20 cellular contexts compared by ENCODE assay signal in the genomic region with DNA sequence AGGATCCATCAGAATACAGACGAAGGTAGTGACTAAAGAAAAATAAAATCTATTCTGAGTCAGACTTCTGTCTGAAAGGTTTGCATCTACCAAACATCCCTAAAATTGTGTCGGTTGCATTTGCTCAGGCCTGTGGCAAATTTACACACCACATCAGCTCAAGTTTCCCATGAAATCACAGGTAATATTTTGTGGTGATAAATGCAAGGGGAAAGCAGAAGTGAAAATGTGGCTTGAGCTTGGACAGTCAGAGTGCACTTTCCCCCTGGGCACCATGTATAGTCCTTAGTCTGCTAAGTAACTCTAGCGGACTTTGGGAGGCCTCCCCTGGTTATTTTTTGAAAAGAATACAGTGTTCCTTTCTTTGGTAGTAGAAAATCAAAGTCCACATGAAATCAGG.
DNase-seq lines count a peak whose midpoint lies in the region; ATAC-seq and TF ChIP-seq lines count a peak whose summit lies in the region.
"Had no signal": no experiment of that assay in that cellular context is flagged by ENCODE, and none has a peak within 500 bp of the region (broad histone marks: within the 10 kb centered on the region; RNA-seq: fewer than 3 reads in every experiment).

No MANE protein-coding gene starts in this region.

- no peak overlapping the region for H2AK5ac ChIP-seq in mesendoderm (ENCODE audit: low read length)

- no CpG with 5 or more reads among the region's 3 CpGs for WGBS in mesendoderm (ENCODE audit: extremely low coverage, insufficient coverage, low lambda C conversion rate)

- H3K4me3 Mint-ChIP-seq in CD8-positive, alpha-beta T cell: no peak overlapping the region
- H3K4me3 Mint-ChIP-seq: activated B cell treated with CpG ODN at 0.5 μM for 24 hours; CD4-positive, alpha-beta T cell; IgD-negative memory B cell had no signal

- no peaks in the 10 kb centered on the region for H3K9me3 ChIP-seq in effector memory CD4-positive, alpha-beta T cell (ENCODE audit: control insufficient read depth, low read length)
- no peaks in the 10 kb centered on the region for H3K9me3 ChIP-seq in CD8-positive, alpha-beta T cell (ENCODE audit: low read length)
- H3K9me3 ChIP-seq: ascending aorta, gastrocnemius medialis, SJCRH30, testis had no signal

- no peaks in the 10 kb centered on the region for H3K4me1 Mint-ChIP-seq in CD8-positive, alpha-beta T cell (ENCODE audit: low read depth)
- H3K4me1 Mint-ChIP-seq: activated B cell treated with CpG ODN at 0.5 μM for 24 hours, IgD-negative memory B cell had no signal

- peak overlapping the region; percentile 60 for H2BK15ac ChIP-seq in mesendoderm (replicated peaks; ENCODE audit: low read depth)

- H3K9me3 Mint-ChIP-seq in CD8-positive, alpha-beta T cell: no peaks in the 10 kb centered on the region
- H3K9me3 Mint-ChIP-seq: activated B cell treated with CpG ODN at 0.5 μM for 24 hours; CD4-positive, alpha-beta T cell had no signal

- no peak overlapping the region for H3K4ac ChIP-seq in mesendoderm (ENCODE audit: low read depth, low read length)

- CTCF ChIA-PET in CD8-positive, alpha-beta T cell (lab: Charles Lee): no interaction called here

- no peak overlapping the region for H3K18ac ChIP-seq in mesendoderm (ENCODE audit: low read length)

- ATAC-seq in GM18873 (IDR thresholded peaks at IDR 0.05; ENCODE audit: low FRiP score, unreplicated experiment) (peak; percentile 58), GM21576 (IDR thresholded peaks at IDR 0.05; ENCODE audit: unreplicated experiment) (peak; percentile 77), HG03159 (IDR thresholded peaks at IDR 0.05; ENCODE audit: unreplicated experiment) (peak; percentile 75)
- no peak for ATAC-seq in CD8-positive, alpha-beta T cell
- ATAC-seq: gastrocnemius medialis, HCT116, right cardiac atrium had no signal

- H3K56ac ChIP-seq in mesendoderm (ENCODE audit: low read length): no peak overlapping the region

- no peak overlapping the region for H3K23ac ChIP-seq in mesendoderm (ENCODE audit: low read length)

- H3K27ac ChIP-seq in mesendoderm (ENCODE audit: low read depth, low read length): no peak overlapping the region
- H3K27ac ChIP-seq in effector memory CD4-positive, alpha-beta T cell (ENCODE audit: insufficient read depth, low read length, poor library complexity, severe bottlenecking): no peak overlapping the region
- H3K27ac ChIP-seq in CD8-positive, alpha-beta T cell (ENCODE audit: low read depth, low read length): no peak overlapping the region
- H3K27ac ChIP-seq: ascending aorta, gastrocnemius medialis, SJCRH30, testis had no signal

- no peak overlapping the region for H3K9ac ChIP-seq in mesendoderm (ENCODE audit: low read length)

- peaks cover 11% of the 10 kb centered on the region for H3K27me3 Mint-ChIP-seq in CD8-positive, alpha-beta T cell (ENCODE audit: low read depth)
- H3K27me3 Mint-ChIP-seq: IgD-negative memory B cell had no signal

- no peak overlapping the region for H4K5ac ChIP-seq in mesendoderm (ENCODE audit: low read length)

- in situ Hi-C loops in G401 (cut with HindIII; ENCODE audit: low sequenced_read_pairs): no loop called here

- H2BK120ac ChIP-seq in mesendoderm (ENCODE audit: low read depth, low read length): no peak overlapping the region

- no peaks in the 10 kb centered on the region for H3K79me2 ChIP-seq in mesendoderm (ENCODE audit: control insufficient read depth, insufficient read depth, low read length)

- no peak overlapping the region for H2BK5ac ChIP-seq in mesendoderm (ENCODE audit: low read length)

- no peak overlapping the region for H3K4me2 ChIP-seq in mesendoderm (ENCODE audit: low read length)

- no peaks in the 10 kb centered on the region for H3K79me1 ChIP-seq in mesendoderm (ENCODE audit: low read length)

- H4K8ac ChIP-seq in mesendoderm (ENCODE audit: low read depth, low read length): no peak overlapping the region

- no peaks in the 10 kb centered on the region for H3K36me3 ChIP-seq in mesendoderm (ENCODE audit: control insufficient read depth, insufficient read depth, low read length)
- no peaks in the 10 kb centered on the region for H3K36me3 ChIP-seq in effector memory CD4-positive, alpha-beta T cell (ENCODE audit: control insufficient read depth, insufficient read depth, low read length)
- H3K36me3 ChIP-seq in H7 (replicated peaks; ENCODE audit: control insufficient read depth, insufficient read depth, low read length): no peaks in the 10 kb centered on the region
- H3K36me3 ChIP-seq in CD8-positive, alpha-beta T cell (ENCODE audit: insufficient read depth, low read length): no peaks in the 10 kb centered on the region
- H3K36me3 ChIP-seq: ascending aorta, gastrocnemius medialis, SJCRH30 had no signal

- no peak for DNase-seq in mesendoderm
- no peak for DNase-seq in effector memory CD4-positive, alpha-beta T cell
- no peak for DNase-seq in H7
- DNase-seq in CD8-positive, alpha-beta T cell: no peak
- no peak for DNase-seq in G401 (ENCODE audit: low spot score)
- DNase-seq: activated B cell treated with CpG ODN at 0.5 μM for 24 hours; CD4-positive, alpha-beta T cell; gastrocnemius medialis; islet precursor cell; NCI-H1694; NCI-H748 treated with DMSO at 0.1 percent for 48 hours; right cardiac atrium; SJCRH30; testis had no signal

- peaks cover 4% of the 10 kb centered on the region for H3K4me1 ChIP-seq in mesendoderm (ENCODE audit: control insufficient read depth, low read depth, low read length)
- no peaks in the 10 kb centered on the region for H3K4me1 ChIP-seq in effector memory CD4-positive, alpha-beta T cell (ENCODE audit: control insufficient read depth, insufficient read depth, low read length, poor library complexity, severe bottlenecking)
- H3K4me1 ChIP-seq in CD8-positive, alpha-beta T cell (ENCODE audit: insufficient read depth, low read length): no peaks in the 10 kb centered on the region
- H3K4me1 ChIP-seq: ascending aorta, gastrocnemius medialis, testis had no signal

- H3K27me3 ChIP-seq in mesendoderm (ENCODE audit: insufficient read depth, low read length, poor library complexity): no peaks in the 10 kb centered on the region
- H3K27me3 ChIP-seq in effector memory CD4-positive, alpha-beta T cell (replicated peaks; ENCODE audit: control insufficient read depth, insufficient read depth, low read length, poor library complexity, severe bottlenecking): no peaks in the 10 kb centered on the region
- H3K27me3 ChIP-seq in H7 (ENCODE audit: control insufficient read depth, insufficient read depth, low read length): no peaks in the 10 kb centered on the region
- no peaks in the 10 kb centered on the region for H3K27me3 ChIP-seq in CD8-positive, alpha-beta T cell (ENCODE audit: insufficient read depth, low read length)
- H3K27me3 ChIP-seq: ascending aorta, gastrocnemius medialis, SJCRH30, testis had no signal

- POLR2A ChIA-PET in CD8-positive, alpha-beta T cell (lab: Charles Lee): no interaction called here

- H3K4me3 ChIP-seq in mesendoderm (ENCODE audit: low read length): no peak overlapping the region
- H3K4me3 ChIP-seq in effector memory CD4-positive, alpha-beta T cell (ENCODE audit: insufficient read depth, low read depth, low read length, poor library complexity, severe bottlenecking): no peak overlapping the region
- no peak overlapping the region for H3K4me3 ChIP-seq in H7 (ENCODE audit: insufficient read depth, low read depth, low read length)
- no peak overlapping the region for H3K4me3 ChIP-seq in CD8-positive, alpha-beta T cell (ENCODE audit: low read depth, low read length)
- H3K4me3 ChIP-seq: ascending aorta, gastrocnemius medialis, SJCRH30, testis had no signal

- no peak for TF ChIP-seq CTCF in CD8-positive, alpha-beta T cell (IDR thresholded peaks at IDR 0.05)

- intact Hi-C loops in CD8-positive, alpha-beta T cell (cut with DNase I, micrococcal nuclease): no loop called here

- H3K27ac Mint-ChIP-seq in CD8-positive, alpha-beta T cell: no peak overlapping the region
- H3K27ac Mint-ChIP-seq: activated B cell treated with CpG ODN at 0.5 μM for 24 hours; CD4-positive, alpha-beta T cell; IgD-negative memory B cell had no signal

- H3K36me3 Mint-ChIP-seq in CD8-positive, alpha-beta T cell: no peaks in the 10 kb centered on the region
